Comparison of ENCODE assay signal across 9 cellular contexts in genomic region chr19:40811478-40812341, GRCh38. TPM values are rescaled to one million over a fixed set of nuclear protein-coding genes. Genes with fewer than 3 reads are reported as not detected.
DNase-seq lines count a peak whose midpoint lies in the region; ATAC-seq and TF ChIP-seq lines count a peak whose summit lies in the region.
"Had no signal": no experiment of that assay in that cellular context is flagged by ENCODE, and none has a peak within 500 bp of the region (broad histone marks: within the 10 kb centered on the region; RNA-seq: fewer than 3 reads in every experiment).

No MANE protein-coding gene starts in this region.

- H3K27ac Mint-ChIP-seq in naive B cell = peak overlapping the region; percentile 34 to 95 (median 88)

- 0 out of 2 replicates have a peak overlapping the region, but pooled peaks have one; percentile 42 for H3K18ac ChIP-seq in IMR-90 (ENCODE audit: low read depth, low read length)

- H3K4me2 ChIP-seq in IMR-90 (ENCODE audit: low read depth, low read length) = peak overlapping the region; percentile 56
- H3K4me2 ChIP-seq: SK-N-SH had no signal

- peaks cover 45 to 64% (median 57%) of the 10 kb centered on the region in 3 donors for H3K4me1 Mint-ChIP-seq in naive B cell

- H3K36me3 Mint-ChIP-seq in naive B cell = peaks cover 0 to 13% of the 10 kb centered on the region in 2 donors

- H4K8ac ChIP-seq in IMR-90 (ENCODE audit: low read depth in 2 of 2, low read length in 2 of 2) = peak overlapping the region; percentile 41 to 61; a peak in 3 of 4 replicates

- dilution Hi-C loops in IMR-90 (cut with HindIII; ENCODE audit: low sequenced_read_pairs, unreplicated experiment) = no loop called here

- H3K27ac ChIP-seq in IMR-90 (ENCODE audit: insufficient read depth, low read length) = peak overlapping the region; percentile 35; the same call in 1 of the 2 replicates
- peak overlapping the region; percentile 64 for H3K27ac ChIP-seq in colonic mucosa

- POLR2A ChIA-PET in IMR-90 (lab: Charles Lee; ENCODE audit: unreplicated experiment) = interaction anchor here (0.6 kb wide), 1 partner anchor 9 kb away, joined by 4 read pairs; no protein-coding TSS in a partner anchor

- H3K27me3 Mint-ChIP-seq in naive B cell = no peaks in the 10 kb centered on the region

- peak overlapping the region; percentile 84 to 99 (median 98) for H3K4me3 Mint-ChIP-seq in naive B cell

- H3K4me3 ChIP-seq in AG10803 (ENCODE audit: low read length) (peak overlapping the region; percentile 33), IMR-90 (ENCODE audit: insufficient read depth, low read depth, low read length) (no peak overlapping the region; the same call in 1 of the 2 replicates), colonic mucosa (peak overlapping the region; percentile 28)

- H2BK20ac ChIP-seq in IMR-90 (ENCODE audit: low read depth, low read length) = no peak overlapping the region

- peak overlapping the region; percentile 54; the same call in 1 of the 2 replicates for H2AK5ac ChIP-seq in IMR-90 (ENCODE audit: low read depth, low read length)

- no peak overlapping the region; the same call in 2 of the 3 replicates for H2BK15ac ChIP-seq in IMR-90 (ENCODE audit: low read depth, low read length)

- no peak overlapping the region for H4K91ac ChIP-seq in IMR-90 (ENCODE audit: insufficient read depth, low read depth, low read length)

- H3K4me1 ChIP-seq in IMR-90 (ENCODE audit: control insufficient read depth, insufficient read depth, low read length) (peaks cover 8% of the 10 kb centered on the region), colonic mucosa (no peaks in the 10 kb centered on the region)

- H3K14ac ChIP-seq in IMR-90 (replicated peaks; ENCODE audit: low read depth, low read length) = peak overlapping the region; percentile 63

- H4K20me1 ChIP-seq in IMR-90 (ENCODE audit: insufficient read depth, low read length) = peaks cover 30% of the 10 kb centered on the region

- CTCF ChIA-PET in IMR-90 (lab: Yijun Ruan, JAX) = no interaction called here

- no peak for TF ChIP-seq RAD21 in IMR-90 (IDR thresholded peaks at IDR 0.05; ENCODE audit: low read length)

- BruUV-seq in IMR-90 (replicated peaks; lab: Mats Ljungman, UMichigan) = no TSS peak

- TF ChIP-seq POLR2A in IMR-90 (IDR thresholded peaks at IDR 0.05; ENCODE audit: low read depth, low read length) = no peak

- peaks cover 21 to 41% of the 10 kb centered on the region in 2 experiments for H3K79me1 ChIP-seq in IMR-90 (ENCODE audit: low read depth in 1 of 2, low read length in 2 of 2)

- peak overlapping the region; percentile 18 for H2AFZ ChIP-seq in IMR-90 (replicated peaks; ENCODE audit: low read length, poor library complexity)

- H2BK120ac ChIP-seq in IMR-90 (ENCODE audit: low read depth, low read length) = no peak overlapping the region

- H4K5ac ChIP-seq in IMR-90 (ENCODE audit: low read depth, low read length) = 0 out of 2 replicates have a peak overlapping the region, but pooled peaks have one; percentile 30

- no peaks in the 10 kb centered on the region for H3K9me3 Mint-ChIP-seq in naive B cell

- H3K56ac ChIP-seq in IMR-90 (ENCODE audit: extremely low read depth, insufficient read depth, low read length) = no peak overlapping the region

- intact Hi-C loops in IMR-90 (cut with micrococcal nuclease) (no loop called here), colonic mucosa (cut with DNase I) (no loop called here)

- 0 out of 2 replicates have a peak, but pooled peaks cover 4% of the 10 kb centered on the region for H3K9me1 ChIP-seq in IMR-90 (ENCODE audit: insufficient read depth, low read length)

- no peak for ATAC-seq in IMR-90 (ENCODE audit: low read depth)
- ATAC-seq in naive B cell (ENCODE audit: low read depth in 2 of 2) = peak; percentile 28 to 42

- H2AK9ac ChIP-seq in IMR-90 (replicated peaks; ENCODE audit: low read depth, low read length, poor library complexity) = no peak overlapping the region

- H3K23ac ChIP-seq in IMR-90 (ENCODE audit: low read depth, low read length) = peak overlapping the region; percentile 55; the same call in 1 of the 2 replicates

- in situ Hi-C loops in IMR-90 (cut with MboI; ENCODE audit: low sequenced_read_pairs) = no loop called here

- TF ChIP-seq CTCF in AG10803 (conservative IDR thresholded peaks at IDR 0.05; ENCODE audit: low read length) (no peak), IMR-90 (conservative IDR thresholded peaks at IDR 0.05; ENCODE audit: low read depth, low read length) (no peak), colonic mucosa (IDR thresholded peaks at IDR 0.05) (no peak)

- WGBS in IMR-90 (ENCODE audit: extremely low coverage in 2 of 2, insufficient read length in 1 of 2), 2 experiments = 33% methylated on average over 3 of the region's 35 CpGs; no CpG with 5 or more reads in 1 of the 2 experiments

- H3K9ac ChIP-seq in IMR-90 (ENCODE audit: low read depth, low read length) = no peak overlapping the region; the same call in 1 of the 2 replicates
- H3K9ac ChIP-seq in colonic mucosa (ENCODE audit: low read depth in 2 of 2, low read length in 2 of 2) = peak overlapping the region; percentile 50 to 51
- H3K9ac ChIP-seq: SK-N-SH had no signal

- DNase-seq in AG10803 (ENCODE audit: low read depth) (no peak), IMR-90 (no peak), colonic mucosa (peak; percentile 33), naive B cell (no peak), NCI-H146 treated with DMSO at 0.1 percent for 48 hours (lab: John Stamatoyannopoulos, UW; ENCODE audit: unreplicated experiment) (no peak), NCI-H446 treated with DMSO at 0.1 percent for 48 hours (lab: John Stamatoyannopoulos, UW) (no peak), OCI-M2 (lab: John Stamatoyannopoulos, UW; ENCODE audit: unreplicated experiment) (no peak), D341Med (ENCODE audit: low spot score) (no peak)

- no peak overlapping the region for H2BK5ac ChIP-seq in IMR-90 (ENCODE audit: low read depth, low read length, poor library complexity, severe bottlenecking)

- peak overlapping the region; percentile 47; the same call in 1 of the 2 replicates for H3K4ac ChIP-seq in IMR-90 (ENCODE audit: low read depth, low read length)

- no peaks in the 10 kb centered on the region for H3K27me3 ChIP-seq in IMR-90 (ENCODE audit: control insufficient read depth, insufficient read depth, low read length)
- H3K27me3 ChIP-seq in colonic mucosa = no peaks in the 10 kb centered on the region

- H3K36me3 ChIP-seq in IMR-90 (ENCODE audit: control insufficient read depth, insufficient read depth, low read length) (peaks cover 29% of the 10 kb centered on the region; the same call in 1 of the 2 replicates), colonic mucosa (peaks cover 6% of the 10 kb centered on the region)

- H3K9me3 ChIP-seq in IMR-90 (ENCODE audit: control insufficient read depth, insufficient read depth, low read length) = no peaks in the 10 kb centered on the region
- H3K9me3 ChIP-seq in colonic mucosa = no peaks in the 10 kb centered on the region
- H3K9me3 ChIP-seq: SK-N-SH had no signal

TF ChIP-seq in IMR-90, 13 proteins besides CTCF, POLR2A, EP300 and RAD21:
- no peak for TF ChIP-seq CEBPB (IDR thresholded peaks at IDR 0.05; ENCODE audit: low read depth, low read length)
TF ChIP-seq in IMR-90: peak in this region for 0.

RNA-seq across cellular contexts. Expression of gene EGLN2, which starts 12.7 kb away (rescaled TPM):
- total RNA-seq in IMR-90 (2012; rRNA removed) = 50.5 and 54.1 TPM in 2 replicates
- 60.2 and 62.7 TPM in 2 replicates for polyA plus RNA-seq in IMR-90 (2012; rRNA removed)
- polyA plus RNA-seq in IMR-90 (2012; cell fraction: cytosol; rRNA removed) = 39.4 and 78.4 TPM in 2 replicates
- polyA plus RNA-seq in IMR-90 (2012; cell fraction: nucleus; rRNA removed; ENCODE audit: low replicate concordance) = 64.4 and 149 TPM in 2 replicates
- 10 to 100 TPM; 67.3 to 87.8 TPM for total RNA-seq in colonic mucosa
- polyA plus RNA-seq in naive B cell (ENCODE audit: low read depth in 6 of 6) = 100 to 1,000 TPM in 4 of 6 donors, 10 to 100 TPM in 2; 66.8 to 184 (median 124) TPM

RNA-seq across cellular contexts. Expression of gene RAB4B, which starts 33.7 kb away (rescaled TPM):
- 7.9 and 8.3 TPM in 2 replicates for total RNA-seq in IMR-90 (2012; rRNA removed)
- polyA plus RNA-seq in IMR-90 (2012; rRNA removed) = 21.4 and 25.9 TPM in 2 replicates
- 49.0 and 50.2 TPM in 2 replicates for polyA plus RNA-seq in IMR-90 (2012; cell fraction: cytosol; rRNA removed)
- 34.1 and 62.8 TPM in 2 replicates for polyA plus RNA-seq in IMR-90 (2012; cell fraction: nucleus; rRNA removed; ENCODE audit: low replicate concordance)
- 10 to 100 TPM; 42.3 to 53.4 TPM for total RNA-seq in colonic mucosa
- 100 to 1,000 TPM; 111 to 167 (median 145) TPM for polyA plus RNA-seq in naive B cell (ENCODE audit: low read depth in 6 of 6)

RNA-seq across cellular contexts. Expression of gene MIA, which starts 36.4 kb away (rescaled TPM):
- total RNA-seq in IMR-90 (2012; rRNA removed) = not detected in 2 replicates
- polyA plus RNA-seq in IMR-90 (2012; rRNA removed) = 0.44 TPM in 1 of 2 replicates, not detected in the other
- 0.24 and 1.6 TPM in 2 replicates for polyA plus RNA-seq in IMR-90 (2012; cell fraction: cytosol; rRNA removed)
- 0.64 TPM in 1 of 2 replicates, not detected in the other for polyA plus RNA-seq in IMR-90 (2012; cell fraction: nucleus; rRNA removed; ENCODE audit: low replicate concordance)
- 1 to 10 TPM; 1.0 to 3.6 TPM for total RNA-seq in colonic mucosa
- not detected for polyA plus RNA-seq in naive B cell (ENCODE audit: low read depth in 6 of 6)
- polyA plus RNA-seq: SK-N-SH had no signal

RNA-seq across cellular contexts. Expression of gene CYP2A6, which starts 38.5 kb away (rescaled TPM):
- total RNA-seq in IMR-90 (2012; rRNA removed) = not detected in 2 replicates
- polyA plus RNA-seq in IMR-90 (2012; rRNA removed) = not detected in 2 replicates
- not detected in 2 replicates for polyA plus RNA-seq in IMR-90 (2012; cell fraction: cytosol; rRNA removed)
- not detected in 2 replicates for polyA plus RNA-seq in IMR-90 (2012; cell fraction: nucleus; rRNA removed; ENCODE audit: low replicate concordance)
- total RNA-seq in colonic mucosa = 1 to 10 TPM in 1 of 2 donors, not detected in 1; 1.4 TPM
- polyA plus RNA-seq in naive B cell (ENCODE audit: low read depth in 6 of 6) = not detected
- polyA plus RNA-seq: SK-N-SH had no signal
